Comparison of ENCODE assay signal across 13 cellular contexts in genomic region chr18:35117951-35118411, GRCh38.
DNase-seq lines count a peak whose midpoint lies in the region; ATAC-seq and TF ChIP-seq lines count a peak whose summit lies in the region.
"Had no signal": no experiment of that assay in that cellular context is flagged by ENCODE, and none has a peak within 500 bp of the region (broad histone marks: within the 10 kb centered on the region; RNA-seq: fewer than 3 reads in every experiment).

No MANE protein-coding gene starts in this region.

- H3K36me3 ChIP-seq in breast epithelium: no peaks in the 10 kb centered on the region
- no peaks in the 10 kb centered on the region for H3K36me3 ChIP-seq in mammary epithelial cell (ENCODE audit: insufficient read depth, low read length)
- no peaks in the 10 kb centered on the region for H3K36me3 ChIP-seq in heart right ventricle
- H3K36me3 ChIP-seq: neutrophil had no signal

- H3K79me2 ChIP-seq in mammary epithelial cell (ENCODE audit: insufficient read depth, low read length): no peaks in the 10 kb centered on the region

- H4K20me1 ChIP-seq in mammary epithelial cell (ENCODE audit: insufficient read depth, low read length): no peaks in the 10 kb centered on the region

- H3K4me1 Mint-ChIP-seq in osteocyte (ENCODE audit: unreplicated experiment): peaks cover 31% of the 10 kb centered on the region

- H2AFZ ChIP-seq in mammary epithelial cell (ENCODE audit: low read depth, low read length): no peak overlapping the region

- TF ChIP-seq POLR2A in breast epithelium (IDR thresholded peaks at IDR 0.05): no peak

- no peaks in the 10 kb centered on the region for H3K9me3 ChIP-seq in breast epithelium
- no peaks in the 10 kb centered on the region for H3K9me3 ChIP-seq in mammary epithelial cell (replicated peaks; ENCODE audit: insufficient read depth, low read length)
- H3K9me3 ChIP-seq in heart right ventricle: no peaks in the 10 kb centered on the region
- H3K9me3 ChIP-seq: neutrophil had no signal

- H3K27ac ChIP-seq in breast epithelium (peak overlapping the region; percentile 58 to 81), mammary epithelial cell (ENCODE audit: insufficient read depth, low read depth, low read length) (no peak overlapping the region), heart right ventricle (peak overlapping the region; percentile 5 to 89 (median 81))
- H3K27ac ChIP-seq: neutrophil had no signal

- H3K27me3 ChIP-seq in breast epithelium (no peaks in the 10 kb centered on the region), mammary epithelial cell (ENCODE audit: insufficient read depth, low read length) (no peaks in the 10 kb centered on the region), heart right ventricle (no peaks in the 10 kb centered on the region)
- H3K27me3 ChIP-seq: neutrophil had no signal

- no peak overlapping the region for H3K4me2 ChIP-seq in mammary epithelial cell (ENCODE audit: insufficient read depth, low read depth, low read length)

- peak overlapping the region; percentile 90 for H3K27ac Mint-ChIP-seq in osteocyte (ENCODE audit: unreplicated experiment)

- H3K4me1 ChIP-seq in breast epithelium (no peaks in the 10 kb centered on the region), mammary epithelial cell (ENCODE audit: insufficient read depth, low read length) (no peaks in the 10 kb centered on the region), heart right ventricle (peaks cover 11 to 72% (median 55%) of the 10 kb centered on the region in 9 donors)

- no TSS peak for BruUV-seq in mammary epithelial cell (replicated peaks; lab: Mats Ljungman, UMichigan)

- dilution Hi-C loops in mammary epithelial cell (cut with HindIII; ENCODE audit: low sequenced_read_pairs): no loop called here

- 89% methylated on average over 7 of the region's 7 CpGs for WGBS in mammary epithelial cell (ENCODE audit: low coverage, missing lambda C conversion rate)
- 39 to 45% methylated on average over 7 of the region's 7 CpGs for WGBS in heart right ventricle, 2 donors

- no peak overlapping the region for H3K9ac ChIP-seq in mammary epithelial cell (ENCODE audit: insufficient read depth, low read length)

- ATAC-seq in heart right ventricle (peak; percentile 81 to 93 (median 89)), GM18868 (IDR thresholded peaks at IDR 0.05; ENCODE audit: unreplicated experiment) (no peak)
- ATAC-seq: effector memory CD8-positive, alpha-beta T cell; GM12878; stimulated activated naive CD8-positive, alpha-beta T cell treated with anti-CD3 and anti-CD28 coated beads, Interleukin-15, amount 100 ng/mL, for 72 hours had no signal

- intact Hi-C loops in breast epithelium (cut with DNase I; ENCODE audit: low total_unique reads) (no loop called here), mammary epithelial cell (cut with micrococcal nuclease) (no loop called here), heart right ventricle (cut with DNase I) (no loop called here)

- no peak for DNase-seq in breast epithelium (ENCODE audit: low spot score in 2 of 2)
- DNase-seq in mammary epithelial cell: no peak
- DNase-seq in heart right ventricle: peak in 1 of 2 donors; percentile 35
- no peak for DNase-seq in osteocyte (ENCODE audit: extremely low spot score, unreplicated experiment)
- DNase-seq in NK-92 (lab: John Stamatoyannopoulos, UW; ENCODE audit: unreplicated experiment): no peak
- DNase-seq in stimulated activated CD4-positive, alpha-beta T cell treated with anti-CD3 and anti-CD28 coated beads, Interleukin-2, amount 100 ng/mL, for 24 hours: no peak
- no peak for DNase-seq in NCI-H146 (lab: John Stamatoyannopoulos, UW)
- DNase-seq: 8988T; effector memory CD8-positive, alpha-beta T cell; stimulated activated naive CD8-positive, alpha-beta T cell treated with anti-CD3 and anti-CD28 coated beads, Interleukin-15, amount 100 ng/mL, for 72 hours had no signal

- TF ChIP-seq CTCF in breast epithelium (IDR thresholded peaks at IDR 0.05): no peak
- TF ChIP-seq CTCF in mammary epithelial cell (conservative IDR thresholded peaks at IDR 0.05 in 1 of 2, IDR thresholded peaks at IDR 0.05 in 1 of 2; ENCODE audit: extremely low read depth in 1 of 2, insufficient read depth in 1 of 2, low read depth in 1 of 2, low read length in 2 of 2): no peak
- no peak for TF ChIP-seq CTCF in heart right ventricle (IDR thresholded peaks at IDR 0.05)
- no peak for TF ChIP-seq CTCF in osteocyte (IDR thresholded peaks at IDR 0.05)

- CTCF ChIA-PET in mammary epithelial cell (lab: Charles Lee; ENCODE audit: low non-redundant PET): no interaction called here

- no peak overlapping the region for H3K4me3 Mint-ChIP-seq in osteocyte (ENCODE audit: unreplicated experiment)
- H3K4me3 Mint-ChIP-seq: effector memory CD8-positive, alpha-beta T cell; stimulated activated naive CD8-positive, alpha-beta T cell treated with anti-CD3 and anti-CD28 coated beads, Interleukin-15, amount 100 ng/mL, for 72 hours had no signal

- H3K27me3 Mint-ChIP-seq in osteocyte (ENCODE audit: unreplicated experiment): no peaks in the 10 kb centered on the region
- H3K27me3 Mint-ChIP-seq: effector memory CD8-positive, alpha-beta T cell; stimulated activated naive CD8-positive, alpha-beta T cell treated with anti-CD3 and anti-CD28 coated beads, Interleukin-15, amount 100 ng/mL, for 72 hours had no signal

- H3K9me3 Mint-ChIP-seq in osteocyte (ENCODE audit: unreplicated experiment): no peaks in the 10 kb centered on the region
- H3K9me3 Mint-ChIP-seq: effector memory CD8-positive, alpha-beta T cell had no signal

- in situ Hi-C loops in mammary epithelial cell (cut with MboI; ENCODE audit: low sequenced_read_pairs in 2 of 2): no loop called here

- H3K36me3 Mint-ChIP-seq in osteocyte (ENCODE audit: unreplicated experiment): peaks cover 3% of the 10 kb centered on the region

- H3K4me3 ChIP-seq in breast epithelium (peak overlapping the region; percentile 1 to 40 (median 4)), mammary epithelial cell (replicated peaks in 1 of 3; ENCODE audit: insufficient read depth in 1 of 3, low read depth in 2 of 3, low read length in 3 of 3) (no peak overlapping the region), heart right ventricle (peak overlapping the region in 3 of 10 donors; percentile 4 to 23 (median 13))
- H3K4me3 ChIP-seq: GM12878 had no signal

Comparison
In these comparisons a context has a peak if more than half of its experiments do, and no peak if none do; other contexts are left out.
1. H3K4me3 ChIP-seq: peak in breast epithelium (3 of 3); none in mammary epithelial cell (0 of 3).